ENCODE assay signal across 17 cellular contexts in genomic region chr1:35855016-35855700, GRCh38. TPM values are rescaled to one million over a fixed set of nuclear protein-coding genes. Genes with fewer than 3 reads are reported as not detected.
DNase-seq lines count a peak whose midpoint lies in the region; ATAC-seq, FAIRE-seq and TF ChIP-seq lines count a peak whose summit lies in the region.
"Had no signal": no experiment of that assay in that cellular context is flagged by ENCODE, and none has a peak within 500 bp of the region (broad histone marks: within the 10 kb centered on the region; RNA-seq: fewer than 3 reads in every experiment).

No MANE protein-coding gene starts in this region.

- H3K4me3 ChIP-seq in A673 (ENCODE audit: low read depth, low read length, poor library complexity, severe bottlenecking) (no peak overlapping the region), H7 (ENCODE audit: insufficient read depth, low read depth, low read length) (no peak overlapping the region), K562 (no peak overlapping the region), trophoblast cell (ENCODE audit: low read depth, low read length) (no peak overlapping the region)
- H3K4me3 ChIP-seq: stomach, vagina had no signal

- in situ Hi-C loops in K562 (cut with MboI): no loop called here

- no peak for TF ChIP-seq EP300 in K562 (IDR thresholded peaks at IDR 0.05; ENCODE audit: low read length)

- H3K36me3 ChIP-seq in A673 (ENCODE audit: insufficient read depth, low read length, poor library complexity, severe bottlenecking) (peaks cover 4% of the 10 kb centered on the region), H7 (replicated peaks; ENCODE audit: control insufficient read depth, insufficient read depth, low read length) (peaks cover 7% of the 10 kb centered on the region), K562 (ENCODE audit: control insufficient read depth, insufficient read depth, low read length) (no peaks in the 10 kb centered on the region; the same call in 2 of the 3 replicates), trophoblast cell (ENCODE audit: control insufficient read depth in 1 of 2, insufficient read depth in 2 of 2, low read length in 2 of 2) (peaks cover 11 to 15% of the 10 kb centered on the region in 2 experiments)

- TF ChIP-seq POLR2A in K562 (conservative IDR thresholded peaks at IDR 0.05): no peak

- H3K27ac ChIP-seq in A673 (ENCODE audit: low read depth, low read length, poor library complexity, severe bottlenecking) (no peak overlapping the region), K562 (ENCODE audit: extremely low read depth, low read depth, low read length) (no peak overlapping the region), trophoblast cell (ENCODE audit: low read depth, low read length) (no peak overlapping the region)
- H3K27ac ChIP-seq: foreskin keratinocyte, stomach, vagina had no signal

- peak; percentile 7 for DNase-seq in A673 (ENCODE audit: low spot score)
- DNase-seq in H7: peak; percentile 26
- DNase-seq in NCI-H69 (lab: John Stamatoyannopoulos, UW): peak; percentile 16
- DNase-seq in K562 (ENCODE audit: extremely low read depth in 1 of 4, low spot score in 3 of 4): peak in 1 of 4 experiments; percentile 34
- no peak for DNase-seq in trophoblast cell
- DNase-seq in frontal cortex (ENCODE audit: low spot score in 2 of 2): no peak
- DNase-seq: activated CD8-positive, alpha-beta memory T cell treated with anti-CD3 and anti-CD28 coated beads for 24 hours; Caco-2; central memory CD4-positive, alpha-beta T cell; foreskin keratinocyte; NCI-H2029 treated with DMSO at 0.1 percent for 48 hours; stimulated activated CD4-positive, alpha-beta T cell treated with anti-CD3 and anti-CD28 coated beads, Interleukin-15, amount 100 ng/mL, for 24 hours; stomach had no signal

- CTCF ChIA-PET in A673 (lab: Charles Lee): interaction anchor here (0.7 kb wide), 1 partner anchor 46 kb away, joined by 3 read pairs; no protein-coding TSS in a partner anchor
- CTCF ChIA-PET in K562 (lab: Yijun Ruan, JAX; ENCODE audit: low intra/inter-chr PET ratio): interaction anchor here (0.7 kb wide), 1 partner anchor 243 kb away, joined by 4 read pairs; no protein-coding TSS in a partner anchor

- H3K9ac ChIP-seq in K562 (ENCODE audit: insufficient read depth in 1 of 2, low read depth in 2 of 2, low read length in 2 of 2) (no peak overlapping the region), trophoblast cell (ENCODE audit: low read length) (no peak overlapping the region)

- H3K9me1 ChIP-seq in K562 (ENCODE audit: control insufficient read depth, insufficient read depth, low read length): no peaks in the 10 kb centered on the region

- no peaks in the 10 kb centered on the region for H3K79me1 ChIP-seq in trophoblast cell (ENCODE audit: low read length)

- BruUV-seq in A673 (replicated peaks; lab: Mats Ljungman, UMichigan) (no TSS peak), K562 (replicated peaks; lab: Mats Ljungman, UMichigan) (no TSS peak)

- H3K9me3 ChIP-seq in A673 (ENCODE audit: low read depth, low read length, poor library complexity, severe bottlenecking) (no peaks in the 10 kb centered on the region), K562 (replicated peaks; ENCODE audit: control insufficient read depth, insufficient read depth, low read depth, low read length) (no peaks in the 10 kb centered on the region), trophoblast cell (ENCODE audit: insufficient read depth, low read depth, low read length) (no peaks in the 10 kb centered on the region)
- H3K9me3 ChIP-seq: Caco-2, stomach, vagina had no signal

- TF ChIP-seq CTCF in A673 (conservative IDR thresholded peaks at IDR 0.05; ENCODE audit: low read depth, low read length) (0 out of 2 replicates have a peak, but pooled peaks have one; percentile 37), K562 (IDR thresholded peaks at IDR 0.05 in 2 of 3, conservative IDR thresholded peaks at IDR 0.05 in 1 of 3; ENCODE audit: insufficient read depth in 2 of 3, low read depth in 1 of 3, low read length in 3 of 3) (peak in 2 of 3 experiments; percentile 11 to 43; a peak in 2 of 6 replicates)

- no peaks in the 10 kb centered on the region for H4K20me1 ChIP-seq in K562 (replicated peaks; ENCODE audit: control insufficient read depth, insufficient read depth, low read length)

- H4K12ac ChIP-seq in trophoblast cell (ENCODE audit: low read depth, low read length): no peak overlapping the region

- H3K4ac ChIP-seq in trophoblast cell (ENCODE audit: low read depth, low read length): no peak overlapping the region

- 52% methylated on average over 8 of the region's 8 CpGs for WGBS in K562 (ENCODE audit: insufficient coverage, low coverage, missing lambda C conversion rate)
- WGBS in trophoblast cell (ENCODE audit: extremely low coverage, insufficient coverage, insufficient read length): no CpG with 5 or more reads among the region's 8 CpGs

- H3K23ac ChIP-seq in trophoblast cell (ENCODE audit: low read length): no peak overlapping the region

- H3K79me2 ChIP-seq in K562 (ENCODE audit: control insufficient read depth, insufficient read depth, low read length) (no peaks in the 10 kb centered on the region), trophoblast cell (ENCODE audit: control insufficient read depth, insufficient read depth, low read length, poor library complexity) (no peaks in the 10 kb centered on the region)

- no peak overlapping the region for H2AK5ac ChIP-seq in trophoblast cell (ENCODE audit: low read length)

- H3K18ac ChIP-seq in trophoblast cell (ENCODE audit: low read length): no peak overlapping the region

- H2BK12ac ChIP-seq in trophoblast cell (ENCODE audit: low read length): no peak overlapping the region

- H2AFZ ChIP-seq in K562 (ENCODE audit: low read depth, low read length): no peak overlapping the region
- H2AFZ ChIP-seq in trophoblast cell (ENCODE audit: insufficient read depth, low read length, poor library complexity): no peak overlapping the region

- FAIRE-seq in K562 (lab: Jason Lieb, UNC): peak; percentile 71
- no peak for FAIRE-seq in frontal cortex (lab: Jason Lieb, UNC)
- FAIRE-seq: endometrium had no signal

- H3K27me3 ChIP-seq in A673 (replicated peaks; ENCODE audit: insufficient read depth, low read depth, low read length, poor library complexity) (no peaks in the 10 kb centered on the region), H7 (ENCODE audit: control insufficient read depth, insufficient read depth, low read length) (no peaks in the 10 kb centered on the region), K562 (ENCODE audit: control insufficient read depth in 2 of 2, insufficient read depth in 2 of 2, low read length in 2 of 2) (no peaks in the 10 kb centered on the region), trophoblast cell (ENCODE audit: insufficient read depth, low read length) (no peaks in the 10 kb centered on the region)
- H3K27me3 ChIP-seq: foreskin keratinocyte, stomach, vagina had no signal

- intact Hi-C loops in A673 (cut with micrococcal nuclease; ENCODE audit: unreplicated experiment): no loop called here
- intact Hi-C loops in K562 (cut with micrococcal nuclease): loop anchor here (5.0 kb wide), 1 partner anchor 232 kb away; the partner anchor contains the start of gene ADPRS

- TF ChIP-seq RAD21 in K562 (CRISPR knock-in tag; conservative IDR thresholded peaks at IDR 0.05 in 1 of 2, IDR thresholded peaks at IDR 0.05 in 1 of 2): no peak

- H3K4me1 ChIP-seq in A673 (ENCODE audit: insufficient read depth, low read length, poor library complexity, severe bottlenecking) (no peaks in the 10 kb centered on the region), K562 (replicated peaks in 1 of 2; ENCODE audit: control insufficient read depth in 2 of 2, insufficient read depth in 2 of 2, low read length in 2 of 2) (no peaks in the 10 kb centered on the region), trophoblast cell (ENCODE audit: control insufficient read depth in 1 of 2, insufficient read depth in 2 of 2, low read length in 2 of 2) (no peaks in the 10 kb centered on the region)
- H3K4me1 ChIP-seq: Caco-2, foreskin keratinocyte had no signal

- H2BK5ac ChIP-seq in trophoblast cell (ENCODE audit: low read depth, low read length, poor library complexity): no peak overlapping the region

- H2BK120ac ChIP-seq in trophoblast cell (ENCODE audit: insufficient read depth, low read length, poor library complexity): no peak overlapping the region

- no peak overlapping the region for H3K14ac ChIP-seq in trophoblast cell (ENCODE audit: low read length)

- no peak overlapping the region for H4K8ac ChIP-seq in trophoblast cell (ENCODE audit: low read depth, low read length)

- ATAC-seq in K562: peak; percentile 59; the same call in 2 of the 3 replicates
- ATAC-seq in activated CD4-positive, CD25-positive, alpha-beta regulatory T cell treated with anti-CD3 and anti-CD28 coated beads, Interleukin-2, amount 50 U/mL, for 24 hours: no peak
- no peak for ATAC-seq in HG02588 (IDR thresholded peaks at IDR 0.05; ENCODE audit: unreplicated experiment)
- ATAC-seq: foreskin keratinocyte had no signal

- POLR2A ChIA-PET in A673 (lab: Charles Lee; ENCODE audit: low non-redundant PET): no interaction called here
- POLR2A ChIA-PET in K562 (lab: Yijun Ruan, JAX): no interaction called here

- H3K4me2 ChIP-seq in K562 (ENCODE audit: insufficient read depth, low read length) (no peak overlapping the region), trophoblast cell (ENCODE audit: low read length) (no peak overlapping the region)

- H4K91ac ChIP-seq in trophoblast cell (ENCODE audit: low read depth, low read length): no peak overlapping the region

RNA-seq across cellular contexts. Expression of gene AGO1, which starts 27.9 kb away (rescaled TPM):
- 58.7 and 60.3 TPM in 2 replicates for total RNA-seq in A673 (2021)
- 64.6 and 76.1 TPM in 2 replicates for total RNA-seq in H7 (2014; rRNA removed; shearing (Covaris generic))
- 74.1 and 88.4 TPM in 2 replicates for total RNA-seq in K562 (2011; cell fraction: chromatin; rRNA removed; ENCODE audit: low replicate concordance)
- 28.0 and 34.0 TPM in 2 replicates for total RNA-seq in K562 (2011; cell fraction: nucleolus; rRNA removed)
- 60.8 and 97.1 TPM in 2 replicates for total RNA-seq in K562 (2011; cell fraction: nucleoplasm; rRNA removed)
- 26.0 and 30.2 TPM in 2 replicates for total RNA-seq in K562 (2014; rRNA removed)
- 27.4 and 29.5 TPM in 2 replicates for total RNA-seq in K562 (2014; rRNA removed; fragmentation: Illumina TruSeq; extraction: Trizol)
- total RNA-seq in K562 (2015; rRNA removed; fragmentation: Illumina TruSeq; extraction: Trizol): 26.1 and 26.5 TPM in 2 replicates
- 59.4 and 64.2 TPM in 2 replicates for total RNA-seq in K562 (2021)
- polyA plus RNA-seq in K562 (2011; rRNA removed): 21.2 and 25.7 TPM in 2 replicates
- polyA plus RNA-seq in K562 (2011; cell fraction: cytosol; rRNA removed): 23.0 and 25.9 TPM in 2 replicates
- 51.2 and 62.9 TPM in 2 replicates for polyA plus RNA-seq in K562 (2011; cell fraction: nucleus; rRNA removed)
- polyA plus RNA-seq in K562 (2012): 12.8 and 19.1 TPM in 2 replicates
- polyA plus RNA-seq in K562 (2014; fragmentation: Illumina TruSeq; extraction: Trizol): 25.7 and 27.1 TPM in 2 replicates
- polyA plus RNA-seq in K562 (2014; fragmentation: Nextera tagmentation; extraction: Ambion mirVana): 10 to 100 TPM in 1 of 2 experiments, 1 to 10 TPM in 1; 7.3 to 13.3 TPM
- polyA plus RNA-seq in K562 (2014; rRNA removed): 20.8 and 21.2 TPM in 2 replicates
- 54.8 and 61.7 TPM in 2 replicates for polyA minus RNA-seq in K562 (2011; rRNA and poly(A)+ RNA removed)
- 44.2 and 50.2 TPM in 2 replicates for polyA minus RNA-seq in K562 (2011; cell fraction: cytosol; rRNA and poly(A)+ RNA removed)
- 21.4 and 34.9 TPM in 2 replicates for polyA minus RNA-seq in K562 (2011; cell fraction: nucleus; rRNA and poly(A)+ RNA removed)
- polyA plus RNA-seq in trophoblast cell (2013): 13.1 and 13.5 TPM in 2 replicates
- total RNA-seq in frontal cortex: 12.2 TPM

RNA-seq across cellular contexts. Expression of gene AGO4, which starts 47.3 kb away (rescaled TPM):
- total RNA-seq in A673 (2021): 7.0 and 8.6 TPM in 2 replicates
- total RNA-seq in H7 (2014; rRNA removed; shearing (Covaris generic)): 8.3 and 23.4 TPM in 2 replicates
- total RNA-seq in K562 (2011; cell fraction: chromatin; rRNA removed; ENCODE audit: low replicate concordance): 17.2 and 26.4 TPM in 2 replicates
- 9.3 and 16.1 TPM in 2 replicates for total RNA-seq in K562 (2011; cell fraction: nucleolus; rRNA removed)
- 18.0 and 22.6 TPM in 2 replicates for total RNA-seq in K562 (2011; cell fraction: nucleoplasm; rRNA removed)
- 4.5 and 6.8 TPM in 2 replicates for total RNA-seq in K562 (2014; rRNA removed)
- total RNA-seq in K562 (2014; rRNA removed; fragmentation: Illumina TruSeq; extraction: Trizol): 10.5 and 10.7 TPM in 2 replicates
- 6.1 and 6.4 TPM in 2 replicates for total RNA-seq in K562 (2015; rRNA removed; fragmentation: Illumina TruSeq; extraction: Trizol)
- 6.8 and 8.5 TPM in 2 replicates for total RNA-seq in K562 (2021)
- 9.3 and 11.6 TPM in 2 replicates for polyA plus RNA-seq in K562 (2011; rRNA removed)
- polyA plus RNA-seq in K562 (2011; cell fraction: cytosol; rRNA removed): 10.7 and 11.3 TPM in 2 replicates
- polyA plus RNA-seq in K562 (2011; cell fraction: nucleus; rRNA removed): 11.4 and 15.4 TPM in 2 replicates
- 7.3 and 10.0 TPM in 2 replicates for polyA plus RNA-seq in K562 (2012)
- polyA plus RNA-seq in K562 (2014; fragmentation: Illumina TruSeq; extraction: Trizol): 8.8 and 13.4 TPM in 2 replicates
- 1 to 10 TPM; 1.3 to 2.2 TPM for polyA plus RNA-seq in K562 (2014; fragmentation: Nextera tagmentation; extraction: Ambion mirVana)
- polyA plus RNA-seq in K562 (2014; rRNA removed): 6.5 and 8.1 TPM in 2 replicates
- 23.0 and 24.1 TPM in 2 replicates for polyA minus RNA-seq in K562 (2011; rRNA and poly(A)+ RNA removed)
- 9.9 and 11.2 TPM in 2 replicates for polyA minus RNA-seq in K562 (2011; cell fraction: cytosol; rRNA and poly(A)+ RNA removed)
- 8.2 and 8.6 TPM in 2 replicates for polyA minus RNA-seq in K562 (2011; cell fraction: nucleus; rRNA and poly(A)+ RNA removed)
- polyA plus RNA-seq in trophoblast cell (2013): 11.1 and 12.4 TPM in 2 replicates
- total RNA-seq in frontal cortex: 94.6 TPM

Comparison
In these comparisons a context has a peak if more than half of its experiments do, and no peak if none do; other contexts are left out.
1. DNase-seq: peak in A673 (single experiment), H7 (single experiment) and NCI-H69 (single experiment); none in trophoblast cell (0 of 2) and frontal cortex (0 of 2).